Comparison of ENCODE assay signal across 35 cellular contexts in the genomic region with DNA sequence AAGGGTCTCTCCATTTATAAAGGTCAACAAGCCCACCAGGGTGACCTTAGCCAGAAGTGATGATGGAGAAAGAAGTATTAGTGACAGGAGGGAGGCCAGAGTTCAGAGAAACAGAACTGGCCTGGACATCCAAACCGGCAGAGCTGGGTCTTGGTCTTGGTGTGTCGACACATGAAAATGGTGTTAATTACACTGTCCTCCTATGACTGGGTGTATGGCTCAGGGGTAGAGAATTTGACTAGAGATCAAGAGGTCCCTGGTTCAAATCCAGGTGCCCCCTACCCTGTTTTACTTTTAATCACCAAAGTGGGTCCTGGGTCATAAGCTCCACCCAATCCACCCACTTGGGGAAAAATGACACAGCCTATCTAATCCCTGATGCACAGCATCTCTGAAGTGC.
"Had no signal": no experiment of that assay in that cellular context is flagged by ENCODE, and none has a peak within 500 bp of the region (broad histone marks: within the 10 kb centered on the region; RNA-seq: fewer than 3 reads in every experiment).

No MANE protein-coding gene starts in this region.

- H3K27me3 ChIP-seq: adrenal gland, cardiac muscle cell had no signal

- ATAC-seq: activated CD8-positive, alpha-beta T cell treated with anti-CD3 and anti-CD28 coated beads for 36 hours; activated T-helper 17 cell treated with anti-CD3 and anti-CD28 coated beads, Interleukin-2, amount 50 U/mL, for 72 hours; T-cell had no signal

- DNase-seq: activated B cell treated with CpG ODN at 0.5 μM for 24 hours; activated CD4-positive, alpha-beta memory T cell treated with anti-CD3 and anti-CD28 coated beads for 36 hours; activated CD4-positive, alpha-beta T cell treated with anti-CD3 and anti-CD28 coated beads for 4 hours; activated CD4-positive, alpha-beta T cell treated with anti-CD3 and anti-CD28 coated beads, Interleukin-2, amount 10 ng/mL, durations not matched to agents 24 days and 14 days; activated CD4-positive, alpha-beta T cell treated with anti-CD3 and anti-CD28 coated beads, Interleukin-2, amount 50 U/mL, for 1 hour; activated CD4-positive, alpha-beta T cell treated with anti-CD3 and anti-CD28 coated beads, Interleukin-2, amount 50 U/mL, for 4 hours; activated CD4-positive, CD25-positive, alpha-beta regulatory T cell treated with anti-CD3 and anti-CD28 coated beads, Interleukin-2, amount 50 U/mL, for 72 hours; activated CD8-positive, alpha-beta memory T cell treated with anti-CD3 and anti-CD28 coated beads, Interleukin-2, amount 50 U/mL, for 4 hours; activated CD8-positive, alpha-beta T cell treated with anti-CD3 and anti-CD28 coated beads for 36 hours; activated effector memory CD4-positive, alpha-beta T cell treated with anti-CD3 and anti-CD28 coated beads, Interleukin-2, amount 50 U/mL, for 16 hours; activated gamma-delta T cell treated with Interleukin-2 at 50 U/mL for 16 hours; activated naive CD4-positive, alpha-beta T cell; activated naive CD4-positive, alpha-beta T cell treated with anti-CD3 and anti-CD28 coated beads for 36 hours; activated naive CD4-positive, alpha-beta T cell treated with anti-CD3 and anti-CD28 coated beads, Interleukin-2, amount 50 U/mL, for 16 hours; activated naive CD8-positive, alpha-beta T cell treated with anti-CD3 and anti-CD28 coated beads, Interleukin-2, amount 10 ng/mL, durations not matched to agents 7 days and 5 days; activated T-cell treated with anti-CD3 and anti-CD28 coated beads, Interleukin-2, amount 50 U/mL, for 24 hours; activated T-cell treated with anti-CD3 and anti-CD28 coated beads, Interleukin-2, amount 50 U/mL, for 48 hours; adrenal gland; amniotic stem cell; aorta; caudate nucleus; cerebellar nuclear complex; T-cell; T-helper 2 cell; T-helper 9 cell had no signal

- H3K9me3 ChIP-seq: adrenal gland had no signal

- H3K4me3 Mint-ChIP-seq: activated B cell treated with CpG ODN at 0.5 μM for 24 hours; activated CD4-positive, alpha-beta memory T cell treated with anti-CD3 and anti-CD28 coated beads for 36 hours; activated CD4-positive, alpha-beta T cell treated with anti-CD3 and anti-CD28 coated beads, Interleukin-2, amount 10 ng/mL, durations not matched to agents 24 days and 14 days; activated CD8-positive, alpha-beta T cell treated with anti-CD3 and anti-CD28 coated beads for 36 hours; activated naive CD4-positive, alpha-beta T cell treated with anti-CD3 and anti-CD28 coated beads for 36 hours; activated naive CD8-positive, alpha-beta T cell treated with anti-CD3 and anti-CD28 coated beads, Interleukin-2, amount 10 ng/mL, durations not matched to agents 7 days and 5 days; activated T-cell treated with anti-CD3 and anti-CD28 coated beads, Interleukin-2, amount 50 U/mL, for 24 hours; activated T-helper 1 cell treated with anti-CD3 and anti-CD28 coated beads, Interleukin-12 subunit alpha, Interleukin-12 subunit beta, Interleukin-2, Interleukin-4 antibody, amounts not matched to agents 30 ng/mL and 10 ng/mL and 1 ng/mL, durations not matched to agents 14 hours and 24 hours and 36 hours; activated T-helper 17 cell treated with anti-CD3 and anti-CD28 coated beads, Interleukin-2, amount 50 U/mL, for 72 hours; brain; T-cell; T-helper 2 cell treated with Interferon-gamma antibody and Interleukin-4, amounts not matched to agents 5 μg/mL and 100 μg/mL, for 36 hours had no signal

- H3K4me1 Mint-ChIP-seq: activated B cell treated with CpG ODN at 0.5 μM for 24 hours, brain had no signal

- H3K9me3 Mint-ChIP-seq: activated B cell treated with CpG ODN at 0.5 μM for 24 hours; activated CD4-positive, alpha-beta memory T cell treated with anti-CD3 and anti-CD28 coated beads for 36 hours; activated CD4-positive, alpha-beta T cell treated with anti-CD3 and anti-CD28 coated beads, Interleukin-2, amount 10 ng/mL, durations not matched to agents 24 days and 14 days; activated CD8-positive, alpha-beta T cell treated with anti-CD3 and anti-CD28 coated beads for 36 hours; activated naive CD4-positive, alpha-beta T cell treated with anti-CD3 and anti-CD28 coated beads for 36 hours; activated naive CD4-positive, alpha-beta T cell treated with anti-CD3 and anti-CD28 coated beads, Interleukin-2, amount 50 U/mL, for 72 hours; activated naive CD8-positive, alpha-beta T cell treated with anti-CD3 and anti-CD28 coated beads, Interleukin-2, amount 10 ng/mL, durations not matched to agents 7 days and 5 days; activated T-cell treated with anti-CD3 and anti-CD28 coated beads, Interleukin-2, amount 50 U/mL, for 24 hours; activated T-helper 1 cell treated with anti-CD3 and anti-CD28 coated beads, Interleukin-12 subunit alpha, Interleukin-12 subunit beta, Interleukin-2, Interleukin-4 antibody, amounts not matched to agents 30 ng/mL and 10 ng/mL and 1 ng/mL, durations not matched to agents 14 hours and 24 hours and 36 hours; activated T-helper 17 cell treated with anti-CD3 and anti-CD28 coated beads, Interleukin-2, amount 50 U/mL, for 72 hours; brain; T-cell; T-helper 2 cell treated with Interferon-gamma antibody and Interleukin-4, amounts not matched to agents 5 μg/mL and 100 μg/mL, for 36 hours had no signal

- H3K4me3 ChIP-seq: adrenal gland, cardiac muscle cell had no signal

- FAIRE-seq: astrocyte, bronchial epithelial cell, TTC549 had no signal

- H3K27ac ChIP-seq: adrenal gland, cardiac muscle cell, VCaP had no signal

- H3K27ac Mint-ChIP-seq: activated B cell treated with CpG ODN at 0.5 μM for 24 hours; activated CD4-positive, alpha-beta memory T cell treated with anti-CD3 and anti-CD28 coated beads for 36 hours; activated CD4-positive, alpha-beta T cell treated with anti-CD3 and anti-CD28 coated beads, Interleukin-2, amount 10 ng/mL, durations not matched to agents 24 days and 14 days; activated CD8-positive, alpha-beta T cell treated with anti-CD3 and anti-CD28 coated beads for 36 hours; activated naive CD4-positive, alpha-beta T cell treated with anti-CD3 and anti-CD28 coated beads for 36 hours; activated naive CD8-positive, alpha-beta T cell treated with anti-CD3 and anti-CD28 coated beads, Interleukin-2, amount 10 ng/mL, durations not matched to agents 7 days and 5 days; activated T-cell treated with anti-CD3 and anti-CD28 coated beads, Interleukin-2, amount 50 U/mL, for 24 hours; activated T-helper 1 cell treated with anti-CD3 and anti-CD28 coated beads, Interleukin-12 subunit alpha, Interleukin-12 subunit beta, Interleukin-2, Interleukin-4 antibody, amounts not matched to agents 30 ng/mL and 10 ng/mL and 1 ng/mL, durations not matched to agents 14 hours and 24 hours and 36 hours; activated T-helper 17 cell treated with anti-CD3 and anti-CD28 coated beads, Interleukin-2, amount 50 U/mL, for 72 hours; brain; T-cell; T-helper 2 cell treated with Interferon-gamma antibody and Interleukin-4, amounts not matched to agents 5 μg/mL and 100 μg/mL, for 36 hours had no signal

- H3K27me3 Mint-ChIP-seq: activated B cell treated with CpG ODN at 0.5 μM for 24 hours; activated CD4-positive, alpha-beta memory T cell treated with anti-CD3 and anti-CD28 coated beads for 36 hours; activated CD4-positive, alpha-beta T cell treated with anti-CD3 and anti-CD28 coated beads, Interleukin-2, amount 10 ng/mL, durations not matched to agents 24 days and 14 days; activated CD8-positive, alpha-beta T cell treated with anti-CD3 and anti-CD28 coated beads for 36 hours; activated naive CD8-positive, alpha-beta T cell treated with anti-CD3 and anti-CD28 coated beads, Interleukin-2, amount 10 ng/mL, durations not matched to agents 7 days and 5 days; activated T-cell treated with anti-CD3 and anti-CD28 coated beads, Interleukin-2, amount 50 U/mL, for 24 hours; activated T-helper 17 cell treated with anti-CD3 and anti-CD28 coated beads, Interleukin-2, amount 50 U/mL, for 72 hours; brain; T-cell had no signal
